9 cellular contexts compared by ENCODE assay signal in the genomic region with DNA sequence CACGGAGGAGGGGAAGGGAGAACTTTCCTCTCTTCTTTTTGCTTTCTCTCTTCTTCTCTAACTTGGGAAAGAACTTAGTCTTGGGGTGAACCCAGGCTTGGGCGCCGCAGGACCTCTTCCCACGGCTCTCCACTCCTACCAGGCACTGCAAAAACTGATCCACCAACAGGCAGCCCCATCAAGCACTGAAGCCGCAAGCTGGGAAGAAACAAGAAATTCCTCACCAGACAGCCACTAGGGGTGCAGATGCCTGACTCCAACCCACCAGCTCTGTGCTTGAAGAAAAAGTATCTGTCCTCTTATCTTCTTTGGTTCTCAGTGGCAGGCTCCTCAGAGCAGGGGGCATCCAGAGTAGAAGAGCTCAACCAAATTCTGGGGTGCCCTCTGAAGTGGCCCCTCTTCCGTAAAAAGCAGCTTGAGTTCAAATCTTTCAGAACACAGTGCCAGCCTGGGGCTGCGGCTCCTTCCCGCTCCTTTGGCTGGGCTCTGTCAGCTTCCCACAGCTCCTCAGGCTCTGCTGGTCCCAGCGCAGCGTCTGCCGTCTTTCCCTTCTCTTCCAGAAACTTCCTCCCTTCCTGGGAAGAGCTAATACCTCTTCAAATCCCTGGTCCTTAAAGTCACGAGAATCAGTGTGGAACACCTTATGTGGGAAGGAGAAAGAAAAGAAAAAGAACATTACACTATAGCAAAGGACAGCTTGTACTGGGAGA. TPM values are rescaled to one million over a fixed set of nuclear protein-coding genes. Genes with fewer than 3 reads are reported as not detected.
DNase-seq lines count a peak whose midpoint lies in the region; ATAC-seq, FAIRE-seq and TF ChIP-seq lines count a peak whose summit lies in the region.
"Had no signal": no experiment of that assay in that cellular context is flagged by ENCODE, and none has a peak within 500 bp of the region (broad histone marks: within the 10 kb centered on the region; RNA-seq: fewer than 3 reads in every experiment).

No MANE protein-coding gene starts in this region.

- peaks cover 83% of the 10 kb centered on the region for H3K4me1 Mint-ChIP-seq in CD4-positive, alpha-beta T cell (ENCODE audit: low read depth)

- H3K9ac ChIP-seq in K562 (ENCODE audit: insufficient read depth in 1 of 2, low read depth in 2 of 2, low read length in 2 of 2) = peak overlapping the region in 1 of 2 experiments; percentile 18; a peak in 1 of 4 replicates

- no peaks in the 10 kb centered on the region for H3K9me3 Mint-ChIP-seq in CD4-positive, alpha-beta T cell

- H4K20me1 ChIP-seq in K562 (replicated peaks; ENCODE audit: control insufficient read depth, insufficient read depth, low read length) = peaks cover 28% of the 10 kb centered on the region

- H3K27me3 ChIP-seq in CD4-positive, alpha-beta T cell (ENCODE audit: control insufficient read depth, insufficient read depth, low read length) = no peaks in the 10 kb centered on the region
- H3K27me3 ChIP-seq in K562 (ENCODE audit: control insufficient read depth in 2 of 2, insufficient read depth in 2 of 2, low read length in 2 of 2) (no peaks in the 10 kb centered on the region), muscle layer of duodenum (ENCODE audit: low read depth, low read length) (no peaks in the 10 kb centered on the region)
- H3K27me3 ChIP-seq: SJCRH30 had no signal

- H3K36me3 ChIP-seq in K562 (ENCODE audit: control insufficient read depth, insufficient read depth, low read length) = peaks cover 22% of the 10 kb centered on the region; the same call in 2 of the 3 replicates
- H3K36me3 ChIP-seq in muscle layer of duodenum (ENCODE audit: control insufficient read depth in 1 of 2, insufficient read depth in 2 of 2, low read length in 2 of 2) = peaks cover 0 to 14% of the 10 kb centered on the region in 2 donors

- CTCF ChIA-PET in CD4-positive, alpha-beta T cell (lab: Charles Lee) = interaction anchor here (0.6 to 2.6 kb wide), 2 partner anchors 10 to 61 kb away, joined by 3 to 8 read pairs; partner anchors contain the start of gene NUCKS1
- CTCF ChIA-PET in K562 (lab: Yijun Ruan, JAX; ENCODE audit: low intra/inter-chr PET ratio) = no interaction called here

- no peaks in the 10 kb centered on the region for H3K9me3 ChIP-seq in CD4-positive, alpha-beta T cell (ENCODE audit: control insufficient read depth, low read length)
- no peaks in the 10 kb centered on the region for H3K9me3 ChIP-seq in K562 (replicated peaks; ENCODE audit: control insufficient read depth, insufficient read depth, low read depth, low read length)
- no peaks in the 10 kb centered on the region for H3K9me3 ChIP-seq in muscle layer of duodenum (ENCODE audit: control insufficient read depth in 1 of 2, low read length in 2 of 2)
- H3K9me3 ChIP-seq: SJCRH30 had no signal

- WGBS in K562 (ENCODE audit: insufficient coverage, low coverage, missing lambda C conversion rate) = 97% methylated on average over 12 of the region's 12 CpGs

- in situ Hi-C loops in K562 (cut with MboI) (no loop called here), ACHN (cut with HindIII; ENCODE audit: low pct_ligation_motif_present, low pct_unique_long_range_greater_than_20kb, low sequenced_read_pairs) (no loop called here)

- no peak for TF ChIP-seq EP300 in K562 (IDR thresholded peaks at IDR 0.05; ENCODE audit: low read length)

- peaks cover 40% of the 10 kb centered on the region for H3K79me2 ChIP-seq in K562 (ENCODE audit: control insufficient read depth, insufficient read depth, low read length)

- H2AFZ ChIP-seq in K562 (ENCODE audit: low read depth, low read length) = no peak overlapping the region

- peaks cover 32 to 41% of the 10 kb centered on the region in 2 experiments; a peak in 4 of 5 replicates for H3K4me1 ChIP-seq in K562 (replicated peaks in 1 of 2; ENCODE audit: control insufficient read depth in 2 of 2, insufficient read depth in 2 of 2, low read length in 2 of 2)
- peaks cover 22 to 41% of the 10 kb centered on the region in 2 donors for H3K4me1 ChIP-seq in muscle layer of duodenum (ENCODE audit: control insufficient read depth in 1 of 2, insufficient read depth in 2 of 2, low read length in 2 of 2)

- H3K4me2 ChIP-seq in K562 (ENCODE audit: insufficient read depth, low read length) = peak overlapping the region; percentile 94; the same call in 1 of the 2 replicates

- no TSS peak for BruUV-seq in K562 (replicated peaks; lab: Mats Ljungman, UMichigan)

- TF ChIP-seq RAD21 in K562 (CRISPR knock-in tag; conservative IDR thresholded peaks at IDR 0.05 in 1 of 2, IDR thresholded peaks at IDR 0.05 in 1 of 2) = no peak; a peak in 1 of 4 replicates

- H3K27ac Mint-ChIP-seq in CD4-positive, alpha-beta T cell = peak overlapping the region; percentile 85

- no peak for DNase-seq in CD4-positive, alpha-beta T cell
- DNase-seq in HFF-Myc (ENCODE audit: extremely low read depth, low read depth) (no peak), K562 (ENCODE audit: extremely low read depth in 1 of 4, low spot score in 3 of 4) (peak in 2 of 4 experiments; percentile 43 to 52), ACHN (no peak), NCI-H2171 treated with DMSO at 0.1 percent for 48 hours (lab: John Stamatoyannopoulos, UW) (no peak), occipital lobe (lab: John Stamatoyannopoulos, UW) (no peak)
- DNase-seq: SJCRH30 had no signal

- intact Hi-C loops in CD4-positive, alpha-beta T cell (cut with DNase I, micrococcal nuclease) = no loop called here
- intact Hi-C loops in K562 (cut with micrococcal nuclease) = loop anchor here (2.0 to 5.0 kb wide), 2 partner anchors 20 to 97 kb away; no protein-coding TSS in a partner anchor

- no peak overlapping the region for H3K4me3 ChIP-seq in HFF-Myc (replicated peaks; ENCODE audit: low read depth, low read length)
- H3K4me3 ChIP-seq in K562 = no peak overlapping the region
- H3K4me3 ChIP-seq in muscle layer of duodenum (ENCODE audit: low read depth in 1 of 2, low read length in 2 of 2) = peak overlapping the region; percentile 6 to 80
- H3K4me3 ChIP-seq: SJCRH30 had no signal

- no peaks in the 10 kb centered on the region for H3K27me3 Mint-ChIP-seq in CD4-positive, alpha-beta T cell

- peaks cover 48% of the 10 kb centered on the region for H3K36me3 Mint-ChIP-seq in CD4-positive, alpha-beta T cell (ENCODE audit: low read depth)

- no peaks in the 10 kb centered on the region for H3K9me1 ChIP-seq in K562 (ENCODE audit: control insufficient read depth, insufficient read depth, low read length)

- no peak for TF ChIP-seq POLR2A in K562 (conservative IDR thresholded peaks at IDR 0.05)

- peak; percentile 44 for FAIRE-seq in K562 (lab: Jason Lieb, UNC)

- TF ChIP-seq CTCF in CD4-positive, alpha-beta T cell (IDR thresholded peaks at IDR 0.05) = peak; percentile 32
- TF ChIP-seq CTCF in HFF-Myc (IDR thresholded peaks at IDR 0.05; ENCODE audit: low read depth, low read length, missing control alignments) (peak; percentile 35), K562 (IDR thresholded peaks at IDR 0.05 in 2 of 3, conservative IDR thresholded peaks at IDR 0.05 in 1 of 3; ENCODE audit: insufficient read depth in 2 of 3, low read depth in 1 of 3, low read length in 3 of 3) (peak; percentile 40 to 52 (median 42); a peak in 5 of 6 replicates)

- peak overlapping the region; percentile 97 for H3K4me3 Mint-ChIP-seq in CD4-positive, alpha-beta T cell

- no peak for ATAC-seq in CD4-positive, alpha-beta T cell (ENCODE audit: poor library complexity)
- ATAC-seq in K562 = peak; percentile 13; the same call in 2 of the 3 replicates
- no peak for ATAC-seq in HG02840 (IDR thresholded peaks at IDR 0.05; ENCODE audit: low FRiP score, unreplicated experiment)

- H3K27ac ChIP-seq in CD4-positive, alpha-beta T cell (ENCODE audit: low read depth, low read length) = no peak overlapping the region
- no peak overlapping the region for H3K27ac ChIP-seq in K562 (ENCODE audit: extremely low read depth, low read depth, low read length)
- no peak overlapping the region for H3K27ac ChIP-seq in muscle layer of duodenum (ENCODE audit: low read length)
- H3K27ac ChIP-seq: SJCRH30 had no signal

- POLR2A ChIA-PET in CD4-positive, alpha-beta T cell (lab: Charles Lee) = interaction anchor here (0.7 to 1.6 kb wide), 5 partner anchors 11 to 62 kb away, joined by 3 to 6 read pairs (median 4); partner anchors contain the start of genes PM20D1 and RAB29
- POLR2A ChIA-PET in K562 (lab: Yijun Ruan, JAX) = interaction anchor here (0.6 to 2.7 kb wide), 8 partner anchors 9 to 300 kb away, joined by 3 to 15 read pairs (median 4); partner anchors contain the start of genes CTSE and RAB29

RNA-seq across cellular contexts. Expression of gene SLC41A1, which starts 2.4 kb away (rescaled TPM):
- 10 to 100 TPM; 23.8 to 26.4 TPM for total RNA-seq in CD4-positive, alpha-beta T cell
- total RNA-seq in K562 (2011; cell fraction: chromatin; rRNA removed; ENCODE audit: low replicate concordance) = 37.1 and 52.9 TPM in 2 replicates
- total RNA-seq in K562 (2011; cell fraction: nucleolus; rRNA removed) = 32.9 and 38.7 TPM in 2 replicates
- total RNA-seq in K562 (2011; cell fraction: nucleoplasm; rRNA removed) = 41.1 and 61.4 TPM in 2 replicates
- total RNA-seq in K562 (2014; rRNA removed) (6.8 and 7.7 TPM in 2 replicates), K562 (2014; rRNA removed; fragmentation: Illumina TruSeq; extraction: Trizol) (13.4 and 13.5 TPM in 2 replicates), K562 (2015; rRNA removed; fragmentation: Illumina TruSeq; extraction: Trizol) (8.0 and 8.4 TPM in 2 replicates), K562 (2021) (17.2 and 20.5 TPM in 2 replicates), occipital lobe (11.2 TPM)
- polyA plus RNA-seq in K562 (2011; rRNA removed) (23.2 and 29.3 TPM in 2 replicates), K562 (2014; fragmentation: Illumina TruSeq; extraction: Trizol) (21.0 and 26.8 TPM in 2 replicates), K562 (2014; fragmentation: Nextera tagmentation; extraction: Ambion mirVana) (1 to 10 TPM; 4.1 to 5.5 TPM), K562 (2014; rRNA removed) (11.4 and 12.2 TPM in 2 replicates)
- polyA plus RNA-seq in K562 (2011; cell fraction: cytosol; rRNA removed) = 21.8 and 23.3 TPM in 2 replicates
- 32.7 and 46.6 TPM in 2 replicates for polyA plus RNA-seq in K562 (2011; cell fraction: nucleus; rRNA removed)
- polyA plus RNA-seq in K562 (2012) = 10.0 and 11.9 TPM in 2 replicates
- 15.4 and 21.7 TPM in 2 replicates for polyA minus RNA-seq in K562 (2011; rRNA and poly(A)+ RNA removed)
- polyA minus RNA-seq in K562 (2011; cell fraction: cytosol; rRNA and poly(A)+ RNA removed) = 8.3 and 13.1 TPM in 2 replicates
- polyA minus RNA-seq in K562 (2011; cell fraction: nucleus; rRNA and poly(A)+ RNA removed) = 9.1 and 9.7 TPM in 2 replicates

RNA-seq across cellular contexts. Expression of gene RAB29, which starts 35.3 kb away (rescaled TPM):
- 10 to 100 TPM; 11.7 to 11.8 TPM for total RNA-seq in CD4-positive, alpha-beta T cell
- total RNA-seq in K562 (2011; cell fraction: chromatin; rRNA removed; ENCODE audit: low replicate concordance) = 9.7 and 12.5 TPM in 2 replicates
- 7.2 and 7.7 TPM in 2 replicates for total RNA-seq in K562 (2011; cell fraction: nucleolus; rRNA removed)
- total RNA-seq in K562 (2011; cell fraction: nucleoplasm; rRNA removed) = 8.9 and 11.8 TPM in 2 replicates
- total RNA-seq in K562 (2014; rRNA removed) = 6.9 and 7.7 TPM in 2 replicates
- 8.5 and 10.2 TPM in 2 replicates for total RNA-seq in K562 (2014; rRNA removed; fragmentation: Illumina TruSeq; extraction: Trizol)
- total RNA-seq in K562 (2015; rRNA removed; fragmentation: Illumina TruSeq; extraction: Trizol) = 9.9 and 11.5 TPM in 2 replicates
- total RNA-seq in K562 (2021) = 7.8 and 8.0 TPM in 2 replicates
- 9.9 and 17.6 TPM in 2 replicates for polyA plus RNA-seq in K562 (2011; rRNA removed)
- 11.0 and 14.5 TPM in 2 replicates for polyA plus RNA-seq in K562 (2011; cell fraction: cytosol; rRNA removed)
- 7.4 and 13.4 TPM in 2 replicates for polyA plus RNA-seq in K562 (2011; cell fraction: nucleus; rRNA removed)
- polyA plus RNA-seq in K562 (2012) = 11.1 and 11.3 TPM in 2 replicates
- 11.1 and 13.9 TPM in 2 replicates for polyA plus RNA-seq in K562 (2014; fragmentation: Illumina TruSeq; extraction: Trizol)
- polyA plus RNA-seq in K562 (2014; fragmentation: Nextera tagmentation; extraction: Ambion mirVana) = 1 to 10 TPM; 6.3 to 7.5 TPM
- polyA plus RNA-seq in K562 (2014; rRNA removed) = 7.2 and 10.8 TPM in 2 replicates
- 6.1 and 11.9 TPM in 2 replicates for polyA minus RNA-seq in K562 (2011; rRNA and poly(A)+ RNA removed)
- 3.5 and 7.2 TPM in 2 replicates for polyA minus RNA-seq in K562 (2011; cell fraction: cytosol; rRNA and poly(A)+ RNA removed)
- polyA minus RNA-seq in K562 (2011; cell fraction: nucleus; rRNA and poly(A)+ RNA removed) = 4.1 and 4.8 TPM in 2 replicates
- total RNA-seq in occipital lobe = 11.7 TPM

RNA-seq across cellular contexts. Expression of gene PM20D1, which starts 39.3 kb away (rescaled TPM):
- total RNA-seq in CD4-positive, alpha-beta T cell = 1 to 10 TPM; 1.2 to 1.4 TPM
- total RNA-seq in K562 (2011; cell fraction: chromatin; rRNA removed; ENCODE audit: low replicate concordance) = not detected in 2 replicates
- not detected in 2 replicates for total RNA-seq in K562 (2011; cell fraction: nucleolus; rRNA removed)
- total RNA-seq in K562 (2011; cell fraction: nucleoplasm; rRNA removed) = not detected in 2 replicates
- total RNA-seq in K562 (2014; rRNA removed) (not detected in 2 replicates), K562 (2014; rRNA removed; fragmentation: Illumina TruSeq; extraction: Trizol) (not detected in 2 replicates), K562 (2015; rRNA removed; fragmentation: Illumina TruSeq; extraction: Trizol) (not detected in 2 replicates), K562 (2021) (not detected in 2 replicates), occipital lobe (not detected)
- polyA plus RNA-seq in K562 (2011; rRNA removed) (not detected in 2 replicates), K562 (2014; fragmentation: Illumina TruSeq; extraction: Trizol) (not detected in 2 replicates), K562 (2014; fragmentation: Nextera tagmentation; extraction: Ambion mirVana) (not detected), K562 (2014; rRNA removed) (not detected in 2 replicates)
- polyA plus RNA-seq in K562 (2011; cell fraction: cytosol; rRNA removed) = not detected in 2 replicates
- not detected in 2 replicates for polyA plus RNA-seq in K562 (2011; cell fraction: nucleus; rRNA removed)
- 0.07 TPM in 1 of 2 replicates, not detected in the other for polyA plus RNA-seq in K562 (2012)
- not detected in 2 replicates for polyA minus RNA-seq in K562 (2011; rRNA and poly(A)+ RNA removed)
- not detected in 2 replicates for polyA minus RNA-seq in K562 (2011; cell fraction: cytosol; rRNA and poly(A)+ RNA removed)
- polyA minus RNA-seq in K562 (2011; cell fraction: nucleus; rRNA and poly(A)+ RNA removed) = not detected in 2 replicates

Comparison
In these comparisons a context has a peak if more than half of its experiments do, and no peak if none do; other contexts are left out.
1. H3K4me3 ChIP-seq: peak in muscle layer of duodenum (2 of 2); none in HFF-Myc (single experiment) and K562 (single experiment).
2. Peak in every context shown above with its lines, with median percentiles within 50 percentile points of each other: CTCF ChIP-seq.